Comparison of ENCODE assay signal across 1 cellular context in genomic region chr1:161725888-161726630, GRCh38.
A peak's percentile ranks its signal among the peaks of the same experiment; 100 is the strongest.
TF ChIP-seq lines count a peak whose summit lies in the region.

No MANE protein-coding gene starts in this region.

TF ChIP-seq in K562, 482 proteins besides CTCF, POLR2A, EP300 and RAD21 (continued from another document and continues in another):
- peak; percentile 69 for TF ChIP-seq USF1 (CRISPR knock-in tag; IDR thresholded peaks at IDR 0.05)
- no peak for TF ChIP-seq TSHZ1 (CRISPR knock-in tag; IDR thresholded peaks at IDR 0.05)
- TF ChIP-seq CTBP1 (IDR thresholded peaks at IDR 0.05; ENCODE audit: borderline replicate concordance) = no peak
- TF ChIP-seq CBX8 (IDR thresholded peaks at IDR 0.05; ENCODE audit: borderline replicate concordance, extremely low read depth, low read depth, low read length, poor library complexity, severe bottlenecking) = no peak
- TF ChIP-seq SRSF1 (IDR thresholded peaks at IDR 0.05; ENCODE audit: low read depth, low read length) = no peak
- no peak for TF ChIP-seq TBL1XR1 (IDR thresholded peaks at IDR 0.05; ENCODE audit: low read length in 2 of 2)
- no peak for TF ChIP-seq EZH2 (IDR thresholded peaks at IDR 0.05; ENCODE audit: borderline replicate concordance, low read depth, low read length)
- TF ChIP-seq MCM5 (IDR thresholded peaks at IDR 0.05; ENCODE audit: low read depth) = no peak
- TF ChIP-seq VEZF1 (CRISPR knock-in tag; IDR thresholded peaks at IDR 0.05) = no peak
- TF ChIP-seq ETS2 (tag; IDR thresholded peaks at IDR 0.05; ENCODE audit: borderline replicate concordance, poor library complexity, severe bottlenecking) = no peak
- no peak for TF ChIP-seq PYGO2 (tag; IDR thresholded peaks at IDR 0.05)
- no peak for TF ChIP-seq GTF2B (IDR thresholded peaks at IDR 0.05; ENCODE audit: extremely low read depth, insufficient read length)
- no peak for TF ChIP-seq LCOR (CRISPR knock-in tag; IDR thresholded peaks at IDR 0.05)
- no peak for TF ChIP-seq DLX4 (CRISPR knock-in tag; IDR thresholded peaks at IDR 0.05)
- no peak for TF ChIP-seq BCL6 (CRISPR knock-in tag; IDR thresholded peaks at IDR 0.05)
- no peak for TF ChIP-seq ZFP36 (IDR thresholded peaks at IDR 0.05; ENCODE audit: low read depth, low read length, partially characterized antibody)
- TF ChIP-seq ELF2 (CRISPR knock-in tag; IDR thresholded peaks at IDR 0.05) = no peak
- no peak for TF ChIP-seq MIER1 (IDR thresholded peaks at IDR 0.05; ENCODE audit: low read depth)
- no peak for TF ChIP-seq ATF7 (IDR thresholded peaks at IDR 0.05)
- no peak for TF ChIP-seq RNF219 (CRISPR knock-in tag; IDR thresholded peaks at IDR 0.05)
- no peak for TF ChIP-seq ZNF785 (CRISPR knock-in tag; IDR thresholded peaks at IDR 0.05)
- TF ChIP-seq KAT2B (IDR thresholded peaks at IDR 0.05; ENCODE audit: low read depth, low read length) = no peak
- no peak for TF ChIP-seq ZNF696 (CRISPR knock-in tag; conservative IDR thresholded peaks at IDR 0.05)
- peak; percentile 93 for TF ChIP-seq MBD1 (CRISPR knock-in tag; IDR thresholded peaks at IDR 0.05)
- TF ChIP-seq TAF15 (IDR thresholded peaks at IDR 0.05; ENCODE audit: low read depth, low read length) = no peak
- TF ChIP-seq ZNF232 (CRISPR knock-in tag; IDR thresholded peaks at IDR 0.05) = no peak
- TF ChIP-seq MEIS2 (IDR thresholded peaks at IDR 0.05; ENCODE audit: partially characterized antibody) = no peak
- no peak for TF ChIP-seq NCOA2 (IDR thresholded peaks at IDR 0.05; ENCODE audit: partially characterized antibody in 2 of 2)
- TF ChIP-seq L3MBTL2 (IDR thresholded peaks at IDR 0.05) = no peak
- no peak for TF ChIP-seq CGGBP1 (CRISPR knock-in tag; IDR thresholded peaks at IDR 0.05)
- no peak for TF ChIP-seq HLTF (IDR thresholded peaks at IDR 0.05)
- TF ChIP-seq ZNF511 (CRISPR knock-in tag; IDR thresholded peaks at IDR 0.05) = no peak
- TF ChIP-seq ZBTB9 (CRISPR knock-in tag; IDR thresholded peaks at IDR 0.05) = peak; percentile 53
- no peak for TF ChIP-seq FOSL1 (tag; conservative IDR thresholded peaks at IDR 0.05)
- TF ChIP-seq HMG20B (CRISPR knock-in tag; IDR thresholded peaks at IDR 0.05) = no peak
- no peak; the same call in 1 of the 2 replicates for TF ChIP-seq E4F1 (CRISPR knock-in tag; IDR thresholded peaks at IDR 0.05; ENCODE audit: borderline replicate concordance)
- no peak for TF ChIP-seq ZMIZ1 (IDR thresholded peaks at IDR 0.05; ENCODE audit: low read depth in 2 of 2, low read length in 2 of 2)
- TF ChIP-seq PHF20 (IDR thresholded peaks at IDR 0.05; ENCODE audit: partially characterized antibody) = no peak
- TF ChIP-seq HMGN3 (IDR thresholded peaks at IDR 0.05; ENCODE audit: borderline replicate concordance, extremely low read depth, insufficient read length, low read depth, low read length) = peak; percentile 20
